Comparison of ENCODE assay signal across 1 cellular context in genomic region chr11:11841605-11842425, GRCh38.
TF ChIP-seq lines count a peak whose summit lies in the region.

A gene with protein sequence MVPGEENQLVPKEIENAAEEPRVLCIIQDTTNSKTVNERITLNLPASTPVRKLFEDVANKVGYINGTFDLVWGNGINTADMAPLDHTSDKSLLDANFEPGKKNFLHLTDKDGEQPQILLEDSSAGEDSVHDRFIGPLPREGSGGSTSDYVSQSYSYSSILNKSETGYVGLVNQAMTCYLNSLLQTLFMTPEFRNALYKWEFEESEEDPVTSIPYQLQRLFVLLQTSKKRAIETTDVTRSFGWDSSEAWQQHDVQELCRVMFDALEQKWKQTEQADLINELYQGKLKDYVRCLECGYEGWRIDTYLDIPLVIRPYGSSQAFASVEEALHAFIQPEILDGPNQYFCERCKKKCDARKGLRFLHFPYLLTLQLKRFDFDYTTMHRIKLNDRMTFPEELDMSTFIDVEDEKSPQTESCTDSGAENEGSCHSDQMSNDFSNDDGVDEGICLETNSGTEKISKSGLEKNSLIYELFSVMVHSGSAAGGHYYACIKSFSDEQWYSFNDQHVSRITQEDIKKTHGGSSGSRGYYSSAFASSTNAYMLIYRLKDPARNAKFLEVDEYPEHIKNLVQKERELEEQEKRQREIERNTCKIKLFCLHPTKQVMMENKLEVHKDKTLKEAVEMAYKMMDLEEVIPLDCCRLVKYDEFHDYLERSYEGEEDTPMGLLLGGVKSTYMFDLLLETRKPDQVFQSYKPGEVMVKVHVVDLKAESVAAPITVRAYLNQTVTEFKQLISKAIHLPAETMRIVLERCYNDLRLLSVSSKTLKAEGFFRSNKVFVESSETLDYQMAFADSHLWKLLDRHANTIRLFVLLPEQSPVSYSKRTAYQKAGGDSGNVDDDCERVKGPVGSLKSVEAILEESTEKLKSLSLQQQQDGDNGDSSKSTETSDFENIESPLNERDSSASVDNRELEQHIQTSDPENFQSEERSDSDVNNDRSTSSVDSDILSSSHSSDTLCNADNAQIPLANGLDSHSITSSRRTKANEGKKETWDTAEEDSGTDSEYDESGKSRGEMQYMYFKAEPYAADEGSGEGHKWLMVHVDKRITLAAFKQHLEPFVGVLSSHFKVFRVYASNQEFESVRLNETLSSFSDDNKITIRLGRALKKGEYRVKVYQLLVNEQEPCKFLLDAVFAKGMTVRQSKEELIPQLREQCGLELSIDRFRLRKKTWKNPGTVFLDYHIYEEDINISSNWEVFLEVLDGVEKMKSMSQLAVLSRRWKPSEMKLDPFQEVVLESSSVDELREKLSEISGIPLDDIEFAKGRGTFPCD (N-terminal part only) (plus strand): TSS chr11:11841972. CDS start chr11:11842186, 214 bp downstream.

TF ChIP-seq in HepG2, 621 proteins besides CTCF, POLR2A, EP300 and RAD21 (continues in another document):
- no peak for TF ChIP-seq ZKSCAN5 (CRISPR knock-in tag; IDR thresholded peaks at IDR 0.05)
- TF ChIP-seq ZNF589 (CRISPR knock-in tag; conservative IDR thresholded peaks at IDR 0.05) = no peak
- peak; percentile 85 for TF ChIP-seq HNRNPLL (IDR thresholded peaks at IDR 0.05; ENCODE audit: low read depth, low read length, poor library complexity, severe bottlenecking)
- no peak; the same call in 1 of the 2 replicates for TF ChIP-seq ZNF24 (IDR thresholded peaks at IDR 0.05)
- peak; percentile 63; the same call in 1 of the 2 replicates for TF ChIP-seq ZNF333 (CRISPR knock-in tag; IDR thresholded peaks at IDR 0.05; ENCODE audit: borderline replicate concordance)
- TF ChIP-seq ZFP62 (CRISPR knock-in tag; IDR thresholded peaks at IDR 0.05) = no peak
- TF ChIP-seq ZNF784 (CRISPR knock-in tag; IDR thresholded peaks at IDR 0.05; ENCODE audit: borderline replicate concordance) = no peak
- TF ChIP-seq ZBTB7A (CRISPR knock-in tag; IDR thresholded peaks at IDR 0.05) = peak; percentile 51; the same call in 1 of the 2 replicates
- no peak for TF ChIP-seq ZNF703 (CRISPR knock-in tag; IDR thresholded peaks at IDR 0.05; ENCODE audit: borderline replicate concordance)
- no peak for TF ChIP-seq AFF4 (CRISPR knock-in tag; IDR thresholded peaks at IDR 0.05)
- no peak for TF ChIP-seq ZNF549 (CRISPR knock-in tag; IDR thresholded peaks at IDR 0.05)
- TF ChIP-seq RBM39 (IDR thresholded peaks at IDR 0.05; ENCODE audit: low read depth, low read length, poor library complexity, severe bottlenecking) = peak; percentile 77
- no peak for TF ChIP-seq TOE1 (CRISPR knock-in tag; IDR thresholded peaks at IDR 0.05)
- TF ChIP-seq, protein P1, sequence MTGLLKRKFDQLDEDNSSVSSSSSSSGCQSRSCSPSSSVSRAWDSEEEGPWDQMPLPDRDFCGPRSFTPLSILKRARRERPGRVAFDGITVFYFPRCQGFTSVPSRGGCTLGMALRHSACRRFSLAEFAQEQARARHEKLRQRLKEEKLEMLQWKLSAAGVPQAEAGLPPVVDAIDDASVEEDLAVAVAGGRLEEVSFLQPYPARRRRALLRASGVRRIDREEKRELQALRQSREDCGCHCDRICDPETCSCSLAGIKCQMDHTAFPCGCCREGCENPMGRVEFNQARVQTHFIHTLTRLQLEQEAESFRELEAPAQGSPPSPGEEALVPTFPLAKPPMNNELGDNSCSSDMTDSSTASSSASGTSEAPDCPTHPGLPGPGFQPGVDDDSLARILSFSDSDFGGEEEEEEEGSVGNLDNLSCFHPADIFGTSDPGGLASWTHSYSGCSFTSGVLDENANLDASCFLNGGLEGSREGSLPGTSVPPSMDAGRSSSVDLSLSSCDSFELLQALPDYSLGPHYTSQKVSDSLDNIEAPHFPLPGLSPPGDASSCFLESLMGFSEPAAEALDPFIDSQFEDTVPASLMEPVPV (CRISPR knock-in tag; IDR thresholded peaks at IDR 0.05) = peak; percentile 47; the same call in 1 of the 2 replicates
- TF ChIP-seq GFI1 (CRISPR knock-in tag; IDR thresholded peaks at IDR 0.05; ENCODE audit: borderline replicate concordance) = no peak
- no peak for TF ChIP-seq TSC22D2 (CRISPR knock-in tag; IDR thresholded peaks at IDR 0.05; ENCODE audit: borderline replicate concordance)
- peak; percentile 76; the same call in 1 of the 2 replicates for TF ChIP-seq GATAD1 (CRISPR knock-in tag; IDR thresholded peaks at IDR 0.05)
- 0 out of 2 replicates have a peak, but pooled peaks have one; percentile 23 for TF ChIP-seq ZNF484 (CRISPR knock-in tag; IDR thresholded peaks at IDR 0.05; ENCODE audit: borderline replicate concordance, low read depth)
- peak; percentile 74 for TF ChIP-seq DRAP1 (CRISPR knock-in tag; IDR thresholded peaks at IDR 0.05)
- peak; percentile 78; the same call in 1 of the 2 replicates for TF ChIP-seq ZBTB46 (CRISPR knock-in tag; IDR thresholded peaks at IDR 0.05; ENCODE audit: borderline replicate concordance)
- TF ChIP-seq CENPT (CRISPR knock-in tag; IDR thresholded peaks at IDR 0.05; ENCODE audit: low read depth) = no peak
- peak; percentile 85 for TF ChIP-seq ZNF614 (CRISPR knock-in tag; IDR thresholded peaks at IDR 0.05; ENCODE audit: borderline replicate concordance)
- TF ChIP-seq, protein P2, sequence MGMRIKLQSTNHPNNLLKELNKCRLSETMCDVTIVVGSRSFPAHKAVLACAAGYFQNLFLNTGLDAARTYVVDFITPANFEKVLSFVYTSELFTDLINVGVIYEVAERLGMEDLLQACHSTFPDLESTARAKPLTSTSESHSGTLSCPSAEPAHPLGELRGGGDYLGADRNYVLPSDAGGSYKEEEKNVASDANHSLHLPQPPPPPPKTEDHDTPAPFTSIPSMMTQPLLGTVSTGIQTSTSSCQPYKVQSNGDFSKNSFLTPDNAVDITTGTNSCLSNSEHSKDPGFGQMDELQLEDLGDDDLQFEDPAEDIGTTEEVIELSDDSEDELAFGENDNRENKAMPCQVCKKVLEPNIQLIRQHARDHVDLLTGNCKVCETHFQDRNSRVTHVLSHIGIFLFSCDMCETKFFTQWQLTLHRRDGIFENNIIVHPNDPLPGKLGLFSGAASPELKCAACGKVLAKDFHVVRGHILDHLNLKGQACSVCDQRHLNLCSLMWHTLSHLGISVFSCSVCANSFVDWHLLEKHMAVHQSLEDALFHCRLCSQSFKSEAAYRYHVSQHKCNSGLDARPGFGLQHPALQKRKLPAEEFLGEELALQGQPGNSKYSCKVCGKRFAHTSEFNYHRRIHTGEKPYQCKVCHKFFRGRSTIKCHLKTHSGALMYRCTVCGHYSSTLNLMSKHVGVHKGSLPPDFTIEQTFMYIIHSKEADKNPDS (CRISPR knock-in tag; IDR thresholded peaks at IDR 0.05) = peak; percentile 12; the same call in 1 of the 2 replicates
- no peak for TF ChIP-seq FIP1L1 (IDR thresholded peaks at IDR 0.05; ENCODE audit: borderline replicate concordance, insufficient read depth, low read depth, low read length)
- TF ChIP-seq ZNF10 (CRISPR knock-in tag; IDR thresholded peaks at IDR 0.05; ENCODE audit: borderline replicate concordance, low read depth) = no peak
- no peak for TF ChIP-seq SIN3B (IDR thresholded peaks at IDR 0.05; ENCODE audit: low read length)
- TF ChIP-seq ZNF256 (CRISPR knock-in tag; conservative IDR thresholded peaks at IDR 0.05) = no peak
- no peak for TF ChIP-seq RORA (CRISPR knock-in tag; IDR thresholded peaks at IDR 0.05)
- peak; percentile 82 for TF ChIP-seq HNRNPUL1 (IDR thresholded peaks at IDR 0.05; ENCODE audit: low read depth, low read length)
- TF ChIP-seq ZXDC (CRISPR knock-in tag; IDR thresholded peaks at IDR 0.05) = peak; percentile 38; the same call in 1 of the 2 replicates
- TF ChIP-seq SAP130 (CRISPR knock-in tag; IDR thresholded peaks at IDR 0.05; ENCODE audit: low read depth) = peak; percentile 80
- TF ChIP-seq ZNF350 (CRISPR knock-in tag; IDR thresholded peaks at IDR 0.05; ENCODE audit: borderline replicate concordance, low read depth) = peak; percentile 51; the same call in 1 of the 2 replicates
- TF ChIP-seq ZNF605 (CRISPR knock-in tag; IDR thresholded peaks at IDR 0.05) = peak; percentile 78
- TF ChIP-seq GLMP (CRISPR knock-in tag; IDR thresholded peaks at IDR 0.05; ENCODE audit: borderline replicate concordance) = no peak
- no peak for TF ChIP-seq NPAS2 (CRISPR knock-in tag; IDR thresholded peaks at IDR 0.05; ENCODE audit: borderline replicate concordance)
